ENCODE assay signal across 1 cellular context in the genomic region with DNA sequence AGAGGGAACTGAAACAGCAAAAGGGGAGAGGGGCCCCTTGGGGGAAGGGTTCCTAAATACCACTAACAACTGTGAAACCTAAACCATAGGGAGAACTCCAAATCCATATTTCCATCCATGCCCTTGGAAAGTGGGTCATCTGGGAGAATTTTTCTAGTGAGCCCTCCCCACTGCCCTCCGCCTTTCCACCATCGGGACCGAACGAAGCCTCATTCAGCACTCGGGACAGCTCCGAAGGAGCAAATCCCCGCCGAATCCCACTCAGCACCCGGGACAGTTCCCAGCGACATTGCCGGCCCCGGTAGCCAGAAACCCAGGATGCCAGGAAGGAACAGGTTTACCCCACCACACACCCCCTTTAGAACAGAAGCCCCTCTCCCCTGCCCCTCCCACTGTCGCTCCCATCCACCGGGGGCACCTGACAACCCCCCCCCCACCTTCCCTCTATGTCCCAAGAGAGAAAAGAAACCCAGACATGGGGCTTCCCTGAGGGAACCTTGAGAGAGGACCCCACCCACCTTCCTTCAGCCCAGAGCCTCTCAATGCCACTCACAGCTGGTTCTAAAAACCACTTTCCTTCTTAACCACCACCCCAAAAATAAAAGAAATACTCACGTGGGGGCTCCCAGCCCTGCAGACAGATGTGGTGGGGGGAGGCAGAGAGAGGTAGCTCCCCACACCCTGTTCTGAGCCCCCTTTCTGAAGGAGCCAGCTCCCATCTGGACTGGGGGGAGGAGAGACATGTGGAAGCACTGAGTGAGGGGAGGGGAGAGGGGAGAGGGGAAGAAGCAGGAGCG.
TF ChIP-seq lines count a peak whose summit lies in the region.

No MANE protein-coding gene starts in this region.

TF ChIP-seq in HepG2, 621 proteins besides CTCF, POLR2A, EP300 and RAD21 (continued from another document):
- TF ChIP-seq, protein P1, sequence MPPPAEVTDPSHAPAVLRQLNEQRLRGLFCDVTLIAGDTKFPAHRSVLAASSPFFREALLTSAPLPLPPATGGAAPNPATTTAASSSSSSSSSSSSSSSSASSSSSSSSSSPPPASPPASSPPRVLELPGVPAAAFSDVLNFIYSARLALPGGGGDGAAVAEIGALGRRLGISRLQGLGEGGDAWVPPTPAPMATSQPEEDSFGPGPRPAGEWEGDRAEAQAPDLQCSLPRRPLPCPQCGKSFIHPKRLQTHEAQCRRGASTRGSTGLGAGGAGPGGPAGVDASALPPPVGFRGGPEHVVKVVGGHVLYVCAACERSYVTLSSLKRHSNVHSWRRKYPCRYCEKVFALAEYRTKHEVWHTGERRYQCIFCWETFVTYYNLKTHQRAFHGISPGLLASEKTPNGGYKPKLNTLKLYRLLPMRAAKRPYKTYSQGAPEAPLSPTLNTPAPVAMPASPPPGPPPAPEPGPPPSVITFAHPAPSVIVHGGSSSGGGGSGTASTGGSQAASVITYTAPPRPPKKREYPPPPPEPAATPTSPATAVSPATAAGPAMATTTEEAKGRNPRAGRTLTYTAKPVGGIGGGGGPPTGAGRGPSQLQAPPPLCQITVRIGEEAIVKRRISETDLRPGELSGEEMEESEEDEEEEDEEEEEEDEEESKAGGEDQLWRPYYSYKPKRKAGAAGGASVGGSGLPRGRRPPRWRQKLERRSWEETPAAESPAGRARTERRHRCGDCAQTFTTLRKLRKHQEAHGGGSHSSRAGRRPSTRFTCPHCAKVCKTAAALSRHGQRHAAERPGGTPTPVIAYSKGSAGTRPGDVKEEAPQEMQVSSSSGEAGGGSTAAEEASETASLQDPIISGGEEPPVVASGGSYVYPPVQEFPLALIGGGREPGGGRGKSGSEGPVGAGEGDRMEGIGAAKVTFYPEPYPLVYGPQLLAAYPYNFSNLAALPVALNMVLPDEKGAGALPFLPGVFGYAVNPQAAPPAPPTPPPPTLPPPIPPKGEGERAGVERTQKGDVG (CRISPR knock-in tag; IDR thresholded peaks at IDR 0.05; ENCODE audit: borderline replicate concordance) = peak; percentile 89; the same call in 1 of the 2 replicates
- TF ChIP-seq MIER3 (CRISPR knock-in tag; IDR thresholded peaks at IDR 0.05; ENCODE audit: borderline replicate concordance) (peak; percentile 95; the same call in 1 of the 2 replicates), EED (CRISPR knock-in tag; IDR thresholded peaks at IDR 0.05) (peak; percentile 94), MED8 (CRISPR knock-in tag; IDR thresholded peaks at IDR 0.05; ENCODE audit: insufficient replicate concordance) (no peak)
- TF ChIP-seq, protein P2, sequence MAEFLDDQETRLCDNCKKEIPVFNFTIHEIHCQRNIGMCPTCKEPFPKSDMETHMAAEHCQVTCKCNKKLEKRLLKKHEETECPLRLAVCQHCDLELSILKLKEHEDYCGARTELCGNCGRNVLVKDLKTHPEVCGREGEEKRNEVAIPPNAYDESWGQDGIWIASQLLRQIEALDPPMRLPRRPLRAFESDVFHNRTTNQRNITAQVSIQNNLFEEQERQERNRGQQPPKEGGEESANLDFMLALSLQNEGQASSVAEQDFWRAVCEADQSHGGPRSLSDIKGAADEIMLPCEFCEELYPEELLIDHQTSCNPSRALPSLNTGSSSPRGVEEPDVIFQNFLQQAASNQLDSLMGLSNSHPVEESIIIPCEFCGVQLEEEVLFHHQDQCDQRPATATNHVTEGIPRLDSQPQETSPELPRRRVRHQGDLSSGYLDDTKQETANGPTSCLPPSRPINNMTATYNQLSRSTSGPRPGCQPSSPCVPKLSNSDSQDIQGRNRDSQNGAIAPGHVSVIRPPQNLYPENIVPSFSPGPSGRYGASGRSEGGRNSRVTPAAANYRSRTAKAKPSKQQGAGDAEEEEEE (CRISPR knock-in tag; IDR thresholded peaks at IDR 0.05; ENCODE audit: borderline replicate concordance) = peak; percentile 94; the same call in 1 of the 2 replicates
TF ChIP-seq in HepG2: peak in this region for 485.
